ENCODE assay signal across 21 cellular contexts in genomic region chr2:23692901-23693605, GRCh38.
"Had no signal": no experiment of that assay in that cellular context is flagged by ENCODE, and none has a peak within 500 bp of the region (broad histone marks: within the 10 kb centered on the region; RNA-seq: fewer than 3 reads in every experiment).

No MANE protein-coding gene starts in this region.

- H3K9me3 Mint-ChIP-seq: activated T-cell treated with anti-CD3 and anti-CD28 coated beads, Interleukin-2, amount 50 U/mL, for 72 hours; naive B cell; neural crest cell; T-helper 2 cell treated with Interferon-gamma antibody and Interleukin-4, amounts not matched to agents 5 μg/mL and 100 μg/mL, for 36 hours had no signal

- DNase-seq: activated CD4-positive, alpha-beta T cell treated with anti-CD3 and anti-CD28 coated beads, Interleukin-2, amount 50 U/mL, for 4 hours; activated CD4-positive, CD25-positive, alpha-beta regulatory T cell; activated T-cell treated with anti-CD3 and anti-CD28 coated beads for 4 hours; activated T-cell treated with anti-CD3 and anti-CD28 coated beads, Interleukin-2, amount 50 U/mL, for 72 hours; amniotic stem cell; central memory CD4-positive, alpha-beta T cell; hypothalamus; naive B cell; occipital lobe; stimulated activated CD4-positive, alpha-beta T cell treated with anti-CD3 and anti-CD28 coated beads, Interleukin-15, amount 100 ng/mL, for 24 hours; stimulated activated CD4-positive, alpha-beta T cell treated with anti-CD3 and anti-CD28 coated beads, Interleukin-2, amount 100 ng/mL, for 24 hours; stimulated activated naive CD4-positive, alpha-beta T cell; T-helper 1 cell; transverse colon had no signal

- H3K4me1 ChIP-seq: transverse colon had no signal

- H3K27me3 Mint-ChIP-seq: activated CD4-positive, alpha-beta T cell treated with anti-CD3 and anti-CD28 coated beads for 36 hours; naive B cell had no signal

- H3K36me3 ChIP-seq: transverse colon had no signal

- H3K4me1 Mint-ChIP-seq: activated CD4-positive, alpha-beta T cell treated with anti-CD3 and anti-CD28 coated beads for 36 hours; naive B cell had no signal

- FAIRE-seq: endothelial cell of umbilical vein, urothelium cell line had no signal

- H3K4me2 ChIP-seq: smooth muscle cell had no signal

- ATAC-seq: activated CD4-positive, alpha-beta T cell treated with anti-CD3 and anti-CD28 coated beads for 36 hours; activated T-cell treated with anti-CD3 and anti-CD28 coated beads, Interleukin-2, amount 50 U/mL, for 72 hours; left lobe of liver had no signal

- H3K27me3 ChIP-seq: transverse colon had no signal

- H3K4me3 Mint-ChIP-seq: activated CD4-positive, alpha-beta T cell treated with anti-CD3 and anti-CD28 coated beads for 36 hours; activated T-cell treated with anti-CD3 and anti-CD28 coated beads, Interleukin-2, amount 50 U/mL, for 72 hours; naive B cell; T-helper 2 cell treated with Interferon-gamma antibody and Interleukin-4, amounts not matched to agents 5 μg/mL and 100 μg/mL, for 36 hours had no signal

- H3K4me3 ChIP-seq: smooth muscle cell, transverse colon had no signal

- H3K27ac Mint-ChIP-seq: activated CD4-positive, alpha-beta T cell treated with anti-CD3 and anti-CD28 coated beads for 36 hours; activated T-cell treated with anti-CD3 and anti-CD28 coated beads, Interleukin-2, amount 50 U/mL, for 72 hours; T-helper 2 cell treated with Interferon-gamma antibody and Interleukin-4, amounts not matched to agents 5 μg/mL and 100 μg/mL, for 36 hours had no signal

- H3K9me3 ChIP-seq: transverse colon had no signal

- H3K27ac ChIP-seq: transverse colon had no signal

- H3K36me3 Mint-ChIP-seq: naive B cell had no signal
